In the genomic region with DNA sequence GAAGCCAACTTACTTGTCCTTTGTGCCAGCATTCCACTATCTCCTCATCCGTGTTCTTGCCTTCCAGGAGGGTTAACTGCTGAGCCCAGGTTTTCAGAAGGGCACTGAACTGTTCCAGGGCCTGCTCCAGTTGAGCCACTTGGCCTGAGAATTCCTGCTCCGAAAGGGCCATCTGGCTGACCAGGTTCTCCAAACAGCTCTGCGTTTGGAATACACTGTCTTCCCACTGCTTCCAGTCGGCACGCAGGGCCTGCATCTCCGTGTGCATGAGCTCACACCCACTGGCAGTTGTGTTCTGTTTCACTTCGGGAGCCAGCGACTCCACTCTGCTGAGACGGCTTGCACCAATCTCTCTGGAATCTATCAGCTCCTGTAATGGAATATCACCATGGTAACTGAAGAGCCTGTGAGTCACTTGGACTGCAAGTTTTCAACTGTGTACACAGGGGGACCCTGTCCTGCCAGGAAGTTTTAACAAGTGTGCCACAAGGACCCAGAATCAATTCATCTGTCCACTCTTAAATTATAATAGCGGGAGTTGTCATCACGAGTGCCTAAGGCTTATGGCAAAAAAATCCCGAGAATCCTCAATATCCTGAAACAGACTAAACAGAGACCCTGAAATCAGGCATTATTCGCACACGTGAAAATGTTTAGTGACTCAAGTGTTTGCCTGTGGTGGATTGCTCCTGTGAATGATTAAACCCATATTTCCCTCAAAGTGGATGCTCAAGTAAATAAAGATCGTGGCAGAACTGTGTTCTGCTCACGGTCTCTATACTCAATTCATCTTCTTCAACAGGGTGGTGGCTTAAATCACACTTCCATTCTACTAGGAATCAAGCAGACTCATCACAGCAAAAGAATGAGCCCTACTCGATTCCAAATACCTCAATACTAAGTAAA, we compare ENCODE assay signal across 8 cellular contexts.
DNase-seq lines count a peak whose midpoint lies in the region; ATAC-seq lines count a peak whose summit lies in the region.

No MANE protein-coding gene starts in this region.

- DNase-seq in DMS53 treated with DMSO at 0.1 percent for 48 hours (lab: John Stamatoyannopoulos, UW; ENCODE audit: unreplicated experiment): peak; percentile 76
- peak; percentile 64 for DNase-seq in SW480 (ENCODE audit: low spot score)
- peak; percentile 87 for DNase-seq in foreskin melanocyte
- peak in 54 of 56 donors; percentile 10 to 80 (median 46) for DNase-seq in nucleus accumbens (lab: John Stamatoyannopoulos, UW)
- DNase-seq in SKM-1 treated with dmso at 0.1 percent for 144 hours (lab: John Stamatoyannopoulos, UW; ENCODE audit: unreplicated experiment): no peak
- no peak for DNase-seq in activated CD4-positive, CD25-positive, alpha-beta regulatory T cell treated with anti-CD3 and anti-CD28 coated beads, Interleukin-2, amount 50 U/mL, for 72 hours

- ATAC-seq in HG03159 (IDR thresholded peaks at IDR 0.05; ENCODE audit: unreplicated experiment): no peak
- ATAC-seq in HG02610 (IDR thresholded peaks at IDR 0.05; ENCODE audit: unreplicated experiment): no peak

Comparison
In these comparisons a context has a peak if more than half of its experiments do, and no peak if none do; other contexts are left out.
1. DNase-seq: peak in DMS53 treated with DMSO at 0.1 percent for 48 hours (single experiment), SW480 (single experiment), foreskin melanocyte (single experiment) and nucleus accumbens (54 of 56); none in SKM-1 treated with dmso at 0.1 percent for 144 hours (single experiment) and activated CD4-positive, CD25-positive, alpha-beta regulatory T cell treated with anti-CD3 and anti-CD28 coated beads, Interleukin-2, amount 50 U/mL, for 72 hours (single experiment).